ENCODE assay signal across 8 cellular contexts in the genomic region with DNA sequence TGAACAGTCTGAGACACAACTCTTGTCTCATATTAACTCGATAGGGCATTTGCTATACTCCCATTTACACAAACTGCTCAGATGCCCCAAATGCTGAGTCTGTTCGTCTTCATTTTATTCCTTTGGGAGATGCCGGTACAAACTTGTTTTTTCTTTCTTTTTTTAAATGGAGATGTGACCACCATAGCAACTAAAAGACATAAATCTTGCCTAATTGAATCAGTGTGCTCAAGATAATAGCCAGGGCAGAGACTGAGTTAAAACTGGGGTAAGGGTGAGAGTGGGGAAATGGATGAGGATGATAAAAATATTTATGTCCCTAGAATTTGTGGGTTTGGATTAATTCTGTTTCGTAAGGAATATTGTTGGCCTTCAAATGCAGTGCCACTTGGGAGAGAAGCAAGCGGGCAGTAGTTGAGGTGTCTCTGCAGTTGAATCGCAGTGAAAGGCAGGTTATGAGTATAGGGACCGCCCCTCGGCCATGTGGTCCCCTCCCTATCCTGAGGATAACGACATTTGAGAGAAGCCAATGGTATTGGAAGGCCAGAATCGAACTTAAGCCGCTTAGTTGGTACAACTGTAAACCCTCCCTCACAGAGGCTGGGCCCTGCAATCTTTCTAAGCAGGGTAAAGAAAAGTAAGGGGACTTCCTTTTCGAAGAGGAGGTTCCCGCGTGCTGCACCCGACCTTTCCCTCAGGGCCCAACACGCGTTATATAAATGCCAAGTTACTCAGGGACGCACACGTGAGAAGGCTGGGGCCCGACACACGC. TPM values are rescaled to one million over a fixed set of nuclear protein-coding genes. Genes with fewer than 3 reads are reported as not detected.
DNase-seq lines count a peak whose midpoint lies in the region; ATAC-seq and TF ChIP-seq lines count a peak whose summit lies in the region.

No MANE protein-coding gene starts in this region.

- H3K4me3 Mint-ChIP-seq in endodermal cell, result no peak overlapping the region

- H3K27me3 ChIP-seq in WERI-Rb-1 (ENCODE audit: insufficient read depth, low read depth, severe bottlenecking) (no peaks in the 10 kb centered on the region), endodermal cell (ENCODE audit: control insufficient read depth, insufficient read depth, low read length, poor library complexity, severe bottlenecking) (no peaks in the 10 kb centered on the region), muscle layer of duodenum (ENCODE audit: low read depth, low read length) (no peaks in the 10 kb centered on the region), thyroid gland (no peaks in the 10 kb centered on the region)

- no peak for TF ChIP-seq POLR2A in thyroid gland (IDR thresholded peaks at IDR 0.05)

- H3K9ac ChIP-seq in endodermal cell (ENCODE audit: extremely low read depth, low read length, poor library complexity, severe bottlenecking), result peak overlapping the region; percentile 77

- DNase-seq in Right ventricle myocardium inferior (ENCODE audit: missing footprints), result no peak
- DNase-seq in cardiac septum (ENCODE audit: low spot score), result no peak
- peak; percentile 65 for DNase-seq in NCI-H2107 treated with DMSO at 0.1 percent for 48 hours (lab: John Stamatoyannopoulos, UW; ENCODE audit: unreplicated experiment)
- DNase-seq in WERI-Rb-1, result peak; percentile 90
- DNase-seq in endodermal cell, result peak; percentile 80
- DNase-seq in thyroid gland, result peak in 1 of 2 donors; percentile 49

- H3K36me3 Mint-ChIP-seq in endodermal cell (ENCODE audit: low read depth), result peaks cover 2% of the 10 kb centered on the region

- H3K4me1 ChIP-seq in endodermal cell (ENCODE audit: control insufficient read depth, insufficient read depth, low read length) (no peaks in the 10 kb centered on the region), muscle layer of duodenum (ENCODE audit: control insufficient read depth in 1 of 2, insufficient read depth in 2 of 2, low read length in 2 of 2) (peaks cover 0 to 9% of the 10 kb centered on the region in 2 donors), thyroid gland (peaks cover 0 to 3% of the 10 kb centered on the region in 2 donors)

- H3K27ac Mint-ChIP-seq in endodermal cell, result peak overlapping the region; percentile 95

- TF ChIP-seq CTCF in WERI-Rb-1 (IDR thresholded peaks at IDR 0.05; ENCODE audit: low read depth, low read length) (no peak), endodermal cell (conservative IDR thresholded peaks at IDR 0.05) (no peak), thyroid gland (IDR thresholded peaks at IDR 0.05) (no peak)

- H3K9me3 ChIP-seq in WERI-Rb-1 (ENCODE audit: severe bottlenecking) (no peaks in the 10 kb centered on the region), endodermal cell (ENCODE audit: control insufficient read depth, low read length) (no peaks in the 10 kb centered on the region), muscle layer of duodenum (ENCODE audit: control insufficient read depth in 1 of 2, low read length in 2 of 2) (no peaks in the 10 kb centered on the region), thyroid gland (no peaks in the 10 kb centered on the region)

- H3K36me3 ChIP-seq in WERI-Rb-1 (peaks cover 10% of the 10 kb centered on the region), endodermal cell (ENCODE audit: control insufficient read depth, insufficient read depth, low read length) (peaks cover 9% of the 10 kb centered on the region), muscle layer of duodenum (ENCODE audit: control insufficient read depth in 1 of 2, insufficient read depth in 2 of 2, low read length in 2 of 2) (no peaks in the 10 kb centered on the region), thyroid gland (no peaks in the 10 kb centered on the region)

- WGBS in endodermal cell (ENCODE audit: insufficient coverage in 1 of 2, insufficient read length in 1 of 2), 2 experiments, result 20 to 25% methylated on average over 15 to 21 of the region's 21 CpGs
- WGBS in thyroid gland, 2 donors, result 20 to 28% methylated on average over 16 to 21 of the region's 21 CpGs

- intact Hi-C loops in Right ventricle myocardium inferior (cut with DNase I), result no loop called here
- intact Hi-C loops in cardiac septum (cut with DNase I), result no loop called here
- intact Hi-C loops in thyroid gland (cut with DNase I), result no loop called here

- ATAC-seq in Right ventricle myocardium inferior (peak; percentile 49), HG02981 (IDR thresholded peaks at IDR 0.05; ENCODE audit: unreplicated experiment) (peak; percentile 22)

- peak overlapping the region; percentile 99 for H3K27ac ChIP-seq in WERI-Rb-1
- H3K27ac ChIP-seq in endodermal cell (ENCODE audit: low read depth, low read length), result peak overlapping the region; percentile 94
- H3K27ac ChIP-seq in muscle layer of duodenum (ENCODE audit: low read length), result peak overlapping the region; percentile 85
- H3K27ac ChIP-seq in thyroid gland, result peak overlapping the region; percentile 77 to 96 (median 92)

- H3K4me1 Mint-ChIP-seq in endodermal cell, result peaks cover 17% of the 10 kb centered on the region

- H3K4me3 ChIP-seq in WERI-Rb-1 (ENCODE audit: low read depth, low read length) (peak overlapping the region; percentile 88), endodermal cell (ENCODE audit: low read length) (peak overlapping the region; percentile 96), muscle layer of duodenum (ENCODE audit: low read depth in 1 of 2, low read length in 2 of 2) (peak overlapping the region; percentile 89 to 92), thyroid gland (replicated peaks in 1 of 3) (peak overlapping the region; percentile 38 to 88 (median 66))

- H3K27me3 Mint-ChIP-seq in endodermal cell (ENCODE audit: insufficient read depth), result peaks cover 4% of the 10 kb centered on the region

- H3K9me3 Mint-ChIP-seq in endodermal cell, result no peaks in the 10 kb centered on the region

RNA-seq across cellular contexts. Expression of a gene that starts 0.8 kb away (rescaled TPM):
- 3.8 TPM for total RNA-seq in Right ventricle myocardium inferior
- 4.5 TPM for total RNA-seq in cardiac septum
- 10 to 100 TPM; 39.2 to 39.4 TPM for total RNA-seq in endodermal cell
- 14.3 TPM for polyA plus RNA-seq in endodermal cell (2013, experiment 1 of 2)
- polyA plus RNA-seq in endodermal cell (2013, experiment 2 of 2), result 15.8 TPM
- 10 to 100 TPM; 11.5 to 27.8 (median 24.4) TPM for total RNA-seq in thyroid gland

Comparison
In these comparisons a context has a peak if more than half of its experiments do, and no peak if none do; other contexts are left out.
1. DNase-seq: peak in NCI-H2107 treated with DMSO at 0.1 percent for 48 hours (single experiment), WERI-Rb-1 (single experiment) and endodermal cell (single experiment); none in Right ventricle myocardium inferior (single experiment) and cardiac septum (single experiment).
2. Peak in every context shown above with its lines, with median percentiles within 50 percentile points of each other: H3K27ac ChIP-seq and H3K4me3 ChIP-seq.